Comparison of ENCODE assay signal across 1 cellular context in genomic region chr2:17543848-17544645, GRCh38.
TF ChIP-seq lines count a peak whose summit lies in the region.

No MANE protein-coding gene starts in this region.

TF ChIP-seq in HCT116, 20 proteins besides CTCF, POLR2A, EP300 and RAD21 (continued from another document):
- TF ChIP-seq MAX (IDR thresholded peaks at IDR 0.05) (no peak; the same call in 1 of the 2 replicates), ZBTB33 (IDR thresholded peaks at IDR 0.05; ENCODE audit: extremely low read depth, insufficient replicate concordance, low read length) (no peak)
